In the genomic region with DNA sequence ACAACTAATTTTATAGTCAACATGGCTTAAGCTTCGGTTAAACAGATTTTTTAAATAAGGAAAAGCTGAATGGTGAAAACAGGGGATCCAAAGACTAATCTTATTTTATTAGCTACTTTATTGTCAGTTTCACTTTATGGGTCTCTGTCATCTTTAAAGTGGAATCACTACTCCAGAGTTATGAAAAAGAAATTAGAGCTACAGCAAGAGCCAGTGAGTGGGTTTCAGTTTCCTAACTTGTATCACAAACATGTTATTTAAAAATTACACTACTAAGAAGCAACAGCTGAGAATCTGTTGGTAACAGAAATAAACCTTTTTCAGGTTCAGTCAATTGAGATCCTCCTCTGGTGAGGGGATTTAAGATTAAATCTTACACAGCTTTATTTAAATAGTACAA, we compare ENCODE assay signal across 10 cellular contexts. TPM values are rescaled to one million over a fixed set of nuclear protein-coding genes. Genes with fewer than 3 reads are reported as not detected.
DNase-seq lines count a peak whose midpoint lies in the region; ATAC-seq and TF ChIP-seq lines count a peak whose summit lies in the region.
"Had no signal": no experiment of that assay in that cellular context is flagged by ENCODE, and none has a peak within 500 bp of the region (broad histone marks: within the 10 kb centered on the region; RNA-seq: fewer than 3 reads in every experiment).

No MANE protein-coding gene starts in this region.

- H3K9me3 Mint-ChIP-seq in IgD-negative memory B cell: no peaks in the 10 kb centered on the region

- H3K9ac ChIP-seq in GM23248: peak overlapping the region; percentile 26; the same call in 1 of the 2 replicates

- no peak for TF ChIP-seq POLR2A in testis (IDR thresholded peaks at IDR 0.05)

- H3K9me3 ChIP-seq in GM23248 (ENCODE audit: low read depth): no peaks in the 10 kb centered on the region
- no peaks in the 10 kb centered on the region for H3K9me3 ChIP-seq in osteoblast (ENCODE audit: low read depth, low read length)
- no peaks in the 10 kb centered on the region for H3K9me3 ChIP-seq in testis

- no peaks in the 10 kb centered on the region for H3K9me2 ChIP-seq in GM23248 (ENCODE audit: insufficient read depth)

- WGBS in GM23248 (ENCODE audit: low coverage in 1 of 2, low lambda C conversion rate in 2 of 2, missing lambda C conversion rate in 2 of 2), 2 experiments: 55 to 70% methylated on average over 1 of the region's 1 CpG
- 80 to 88% methylated on average over 1 of the region's 1 CpG for WGBS in testis, 2 donors

- intact Hi-C loops in testis (cut with DNase I; ENCODE audit: low total_unique reads): no loop called here

- H3K79me2 ChIP-seq in GM23248 (ENCODE audit: insufficient read depth) (peaks cover 98% of the 10 kb centered on the region), osteoblast (ENCODE audit: insufficient read depth, low read length) (peaks cover 84% of the 10 kb centered on the region)

- H4K20me1 ChIP-seq in GM23248 (ENCODE audit: insufficient read depth) (no peaks in the 10 kb centered on the region), osteoblast (ENCODE audit: insufficient read depth, low read length) (peaks cover 18% of the 10 kb centered on the region)

- H3K4me1 Mint-ChIP-seq in IgD-negative memory B cell: peaks cover 21 to 34% (median 34%) of the 10 kb centered on the region in 3 donors

- H3K27ac Mint-ChIP-seq in IgD-negative memory B cell: peak overlapping the region in 2 of 3 donors; percentile 10 to 88

- in situ Hi-C loops in GM23248 (cut with MboI): no loop called here

- no peaks in the 10 kb centered on the region for H3K27me3 ChIP-seq in GM23248 (replicated peaks; ENCODE audit: insufficient read depth)
- no peaks in the 10 kb centered on the region for H3K27me3 ChIP-seq in osteoblast (ENCODE audit: insufficient read depth, low read length)
- no peaks in the 10 kb centered on the region for H3K27me3 ChIP-seq in testis

- H3K36me3 ChIP-seq in GM23248 (ENCODE audit: low read depth): peaks cover 66% of the 10 kb centered on the region
- peaks cover 82% of the 10 kb centered on the region for H3K36me3 ChIP-seq in osteoblast (ENCODE audit: insufficient read depth, low read length)
- peaks cover 2% of the 10 kb centered on the region for H3K36me3 ChIP-seq in testis (ENCODE audit: low read depth, missing control alignments)

- H3K27ac ChIP-seq in GM23248: no peak overlapping the region
- H3K27ac ChIP-seq in osteoblast (ENCODE audit: low read depth, low read length): peak overlapping the region; percentile 3
- no peak overlapping the region for H3K27ac ChIP-seq in testis
- H3K27ac ChIP-seq: PC-9 had no signal

- H3K4me2 ChIP-seq in GM23248 (ENCODE audit: unreplicated experiment) (no peak overlapping the region), osteoblast (ENCODE audit: insufficient read depth, low read length) (no peak overlapping the region)
- H3K4me2 ChIP-seq: PC-9 had no signal

- H2AFZ ChIP-seq in GM23248: no peak overlapping the region
- no peak overlapping the region for H2AFZ ChIP-seq in osteoblast (ENCODE audit: low read length)
- H2AFZ ChIP-seq: PC-9 had no signal

- H3K4me3 ChIP-seq in GM23248 (no peak overlapping the region), osteoblast (ENCODE audit: insufficient read depth, low read length) (no peak overlapping the region), testis (no peak overlapping the region)
- H3K4me3 ChIP-seq: PC-9 had no signal

- H3K36me3 Mint-ChIP-seq in IgD-negative memory B cell: peaks cover 2% of the 10 kb centered on the region

- peaks cover 5% of the 10 kb centered on the region; the same call in 1 of the 2 replicates for H3F3A ChIP-seq in GM23248 (ENCODE audit: insufficient read depth)

- DNase-seq in GM23248 (no peak), osteoblast (ENCODE audit: insufficient read length, low spot score, missing footprints) (no peak), testis (no peak), NCI-H2107 treated with DMSO at 0.1 percent for 48 hours (lab: John Stamatoyannopoulos, UW; ENCODE audit: unreplicated experiment) (no peak), cerebellum (ENCODE audit: low spot score) (no peak)
- DNase-seq: islet precursor cell; PC-9; stimulated activated CD4-positive, alpha-beta T cell treated with anti-CD3 and anti-CD28 coated beads, Interleukin-12 subunit alpha, Interleukin-12 subunit beta, amount 100 ng/mL, for 4 hours had no signal

- no peaks in the 10 kb centered on the region for H3K27me3 Mint-ChIP-seq in IgD-negative memory B cell

- TF ChIP-seq CTCF in osteoblast (IDR thresholded peaks at IDR 0.05; ENCODE audit: extremely low read depth, low read depth, low read length): no peak
- no peak for TF ChIP-seq CTCF in testis (IDR thresholded peaks at IDR 0.05)

- no peaks in the 10 kb centered on the region for H3K4me1 ChIP-seq in GM23248 (ENCODE audit: insufficient read depth)
- no peaks in the 10 kb centered on the region for H3K4me1 ChIP-seq in osteoblast (ENCODE audit: insufficient read depth, low read length)
- no peaks in the 10 kb centered on the region for H3K4me1 ChIP-seq in testis

- ATAC-seq in GM19023 (IDR thresholded peaks at IDR 0.05; ENCODE audit: unreplicated experiment): peak; percentile 76

- peak overlapping the region in 1 of 4 donors; percentile 17 for H3K4me3 Mint-ChIP-seq in IgD-negative memory B cell

RNA-seq across cellular contexts. Expression of gene PHC3, which starts 10.0 kb away (rescaled TPM):
- total RNA-seq in GM23248 (2014; rRNA removed; shearing (Covaris generic)): 17.5 and 21.9 TPM in 2 replicates
- polyA plus RNA-seq in GM23248 (2016; fragmentation: Nextera tagmentation; extraction: Ambion mirVana) (68.7 and 72.2 TPM in 2 replicates), IgD-negative memory B cell (81.2 TPM), testis (ENCODE audit: insufficient read depth, low read depth, low replicate concordance) (24.8 TPM)
- total RNA-seq in osteoblast (36.9 and 47.1 TPM in 2 replicates), testis (10 to 100 TPM; 93.5 to 96.1 TPM), cerebellum (69.7 TPM)

RNA-seq across cellular contexts. Expression of gene PRKCI, which starts 50.7 kb away (rescaled TPM):
- total RNA-seq in GM23248 (2014; rRNA removed; shearing (Covaris generic)): 46.9 and 47.7 TPM in 2 replicates
- 33.0 and 33.5 TPM in 2 replicates for polyA plus RNA-seq in GM23248 (2016; fragmentation: Nextera tagmentation; extraction: Ambion mirVana)
- polyA plus RNA-seq in IgD-negative memory B cell: 12.9 TPM
- total RNA-seq in osteoblast: 54.8 and 69.1 TPM in 2 replicates
- 100 to 1,000 TPM in 1 of 2 donors, 10 to 100 TPM in 1; 96.5 to 100 TPM for total RNA-seq in testis
- 25.6 TPM for polyA plus RNA-seq in testis (ENCODE audit: insufficient read depth, low read depth, low replicate concordance)
- total RNA-seq in cerebellum: 66.8 TPM
